ENCODE assay signal across 12 cellular contexts in the genomic region with DNA sequence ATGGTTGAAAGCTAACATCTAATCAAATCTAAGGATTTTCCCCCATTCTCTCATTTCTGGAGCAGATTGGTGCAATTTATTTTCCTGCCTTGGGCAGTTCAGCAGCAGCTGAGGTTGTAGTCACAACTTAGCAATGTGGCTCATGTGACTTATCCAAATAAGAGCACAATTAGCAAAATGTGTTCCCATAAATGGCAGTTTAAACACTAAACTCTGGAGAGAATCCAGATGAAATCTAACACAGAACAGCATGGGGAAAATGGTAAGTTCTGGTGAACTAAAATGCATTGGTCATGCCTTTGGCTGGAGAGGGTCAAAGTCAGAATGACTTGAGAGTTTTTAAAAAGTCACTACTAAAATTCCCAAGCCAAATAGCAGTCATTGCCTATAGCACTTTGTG.
DNase-seq lines count a peak whose midpoint lies in the region; ATAC-seq and TF ChIP-seq lines count a peak whose summit lies in the region.
"Had no signal": no experiment of that assay in that cellular context is flagged by ENCODE, and none has a peak within 500 bp of the region (broad histone marks: within the 10 kb centered on the region; RNA-seq: fewer than 3 reads in every experiment).

No MANE protein-coding gene starts in this region.

- H3K9me3 ChIP-seq in RWPE2 (ENCODE audit: severe bottlenecking): no peaks in the 10 kb centered on the region
- H3K9me3 ChIP-seq: adrenal gland, prostate gland had no signal

- intact Hi-C loops in sciatic nerve (cut with DNase I): no loop called here
- intact Hi-C loops in left ventricle myocardium superior (cut with micrococcal nuclease): no loop called here

- peak overlapping the region; percentile 97 for H3K27ac ChIP-seq in RWPE2 (ENCODE audit: poor library complexity, severe bottlenecking)
- H3K27ac ChIP-seq: adrenal gland, prostate gland had no signal

- DNase-seq in GM04503 (ENCODE audit: low read depth) (peak; percentile 97), RWPE2 (ENCODE audit: low spot score) (no peak), fibroblast of peridontal ligament (ENCODE audit: extremely low read depth) (peak; percentile 98), sciatic nerve (ENCODE audit: low spot score) (no peak), NCI-H1092 treated with DMSO at 0.1 percent for 48 hours (lab: John Stamatoyannopoulos, UW) (no peak), HUDEP-2 (lab: John Stamatoyannopoulos, UW; ENCODE audit: unreplicated experiment in 76 of 76) (no peak), left ventricle myocardium superior (no peak), T-helper 1 cell (no peak)
- DNase-seq: adrenal gland; stimulated activated CD8-positive, alpha-beta memory T cell treated with anti-CD3 and anti-CD28 coated beads, Interleukin-4, amount 100 ng/mL, for 48 hours had no signal

- ATAC-seq in RWPE2 (ENCODE audit: low read depth): peak; percentile 61
- peak; percentile 62 for ATAC-seq in sciatic nerve
- no peak for ATAC-seq in left ventricle myocardium superior
- ATAC-seq: activated CD4-positive, CD25-positive, alpha-beta regulatory T cell treated with anti-CD3 and anti-CD28 coated beads, Interleukin-2, amount 50 U/mL, for 24 hours had no signal

- H3K36me3 ChIP-seq in RWPE2 (ENCODE audit: low read depth): no peaks in the 10 kb centered on the region
- H3K36me3 ChIP-seq: adrenal gland, prostate gland had no signal

- peaks cover 34% of the 10 kb centered on the region for H3K4me1 ChIP-seq in RWPE2 (ENCODE audit: insufficient read depth, poor library complexity, severe bottlenecking)
- H3K4me1 ChIP-seq: adrenal gland, prostate gland had no signal

- H3K4me3 ChIP-seq in RWPE2 (ENCODE audit: severe bottlenecking): no peak overlapping the region
- H3K4me3 ChIP-seq: adrenal gland, prostate gland had no signal

- no peaks in the 10 kb centered on the region for H3K27me3 ChIP-seq in RWPE2 (ENCODE audit: insufficient read depth, poor library complexity, severe bottlenecking)

- no peak for TF ChIP-seq CTCF in RWPE2 (IDR thresholded peaks at IDR 0.05; ENCODE audit: poor library complexity, severe bottlenecking)

Comparison
In these comparisons a context has a peak if more than half of its experiments do, and no peak if none do; other contexts are left out.
1. DNase-seq: peak in GM04503 (single experiment) and fibroblast of peridontal ligament (single experiment); none in RWPE2 (single experiment), sciatic nerve (single experiment), NCI-H1092 treated with DMSO at 0.1 percent for 48 hours (single experiment), HUDEP-2 (0 of 76), left ventricle myocardium superior (single experiment) and T-helper 1 cell (0 of 5).